11 cellular contexts compared by ENCODE assay signal in the genomic region with DNA sequence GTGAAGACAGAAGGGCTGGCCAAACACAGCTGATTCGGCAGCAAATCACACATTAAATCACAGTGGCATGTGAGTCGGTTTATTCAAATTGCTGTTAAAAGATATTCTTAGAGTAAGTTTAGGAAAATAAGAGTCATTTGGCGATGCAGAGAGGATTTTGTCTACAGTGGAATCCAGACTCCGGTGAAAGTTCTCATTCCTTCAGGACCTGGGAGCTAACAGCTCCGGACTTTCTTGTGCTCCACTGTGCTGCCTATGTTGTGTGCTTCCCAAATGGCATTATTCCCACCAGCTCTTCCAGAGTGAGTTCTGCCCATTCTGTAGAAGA. TPM values are rescaled to one million over a fixed set of nuclear protein-coding genes. Genes with fewer than 3 reads are reported as not detected.
DNase-seq lines count a peak whose midpoint lies in the region; ATAC-seq and TF ChIP-seq lines count a peak whose summit lies in the region.
"Had no signal": no experiment of that assay in that cellular context is flagged by ENCODE, and none has a peak within 500 bp of the region (broad histone marks: within the 10 kb centered on the region; RNA-seq: fewer than 3 reads in every experiment).

No MANE protein-coding gene starts in this region.

- TF ChIP-seq CTCF in retinal pigment epithelial cell (conservative IDR thresholded peaks at IDR 0.05; ENCODE audit: low read depth, low read length) (no peak), endothelial cell (IDR thresholded peaks at IDR 0.05; ENCODE audit: unreplicated experiment) (no peak)

- no peak overlapping the region for H3K4me3 Mint-ChIP-seq in activated CD4-positive, alpha-beta memory T cell treated with anti-CD3 and anti-CD28 coated beads, Interleukin-2, amount 10 ng/mL, durations not matched to agents 7 days and 5 days
- no peak overlapping the region for H3K4me3 Mint-ChIP-seq in endothelial cell (ENCODE audit: unreplicated experiment)

- H3K9me3 Mint-ChIP-seq in activated CD4-positive, alpha-beta memory T cell treated with anti-CD3 and anti-CD28 coated beads, Interleukin-2, amount 10 ng/mL, durations not matched to agents 7 days and 5 days: peaks cover 5% of the 10 kb centered on the region
- H3K9me3 Mint-ChIP-seq in endothelial cell (ENCODE audit: unreplicated experiment): no peaks in the 10 kb centered on the region

- H3K27me3 Mint-ChIP-seq in activated CD4-positive, alpha-beta memory T cell treated with anti-CD3 and anti-CD28 coated beads, Interleukin-2, amount 10 ng/mL, durations not matched to agents 7 days and 5 days: no peaks in the 10 kb centered on the region
- H3K27me3 Mint-ChIP-seq in endothelial cell (ENCODE audit: unreplicated experiment): peaks cover 9% of the 10 kb centered on the region

- POLR2A ChIA-PET in activated CD4-positive, alpha-beta memory T cell treated with anti-CD3 and anti-CD28 coated beads, Interleukin-2, amount 10 ng/mL, durations not matched to agents 7 days and 5 days (lab: Charles Lee): interaction anchor here (3.1 to 5.6 kb wide), 2 partner anchors 78 to 228 kb away, joined by 18 to 84 read pairs; partner anchors contain the start of genes FBXO30 and SHPRH

- H3K9me3 ChIP-seq in SK-N-MC (ENCODE audit: low read depth, low read length): no peaks in the 10 kb centered on the region

- H3K27ac Mint-ChIP-seq in activated CD4-positive, alpha-beta memory T cell treated with anti-CD3 and anti-CD28 coated beads, Interleukin-2, amount 10 ng/mL, durations not matched to agents 7 days and 5 days: no peak overlapping the region
- no peak overlapping the region for H3K27ac Mint-ChIP-seq in endothelial cell (ENCODE audit: unreplicated experiment)

- peak; percentile 5 for DNase-seq in GF-D8 (lab: John Stamatoyannopoulos, UW)
- no peak for DNase-seq in SK-N-MC (ENCODE audit: low read depth, low spot score)
- DNase-seq in fibroblast of peridontal ligament (ENCODE audit: extremely low read depth): peak; percentile 72
- DNase-seq in retinal pigment epithelial cell (ENCODE audit: low read depth): peak; percentile 88
- no peak for DNase-seq in activated CD4-positive, alpha-beta memory T cell treated with anti-CD3 and anti-CD28 coated beads, Interleukin-2, amount 10 ng/mL, durations not matched to agents 7 days and 5 days
- DNase-seq in NCI-H510A (lab: John Stamatoyannopoulos, UW): no peak
- DNase-seq in endothelial cell (ENCODE audit: low spot score): no peak
- DNase-seq: foreskin melanocyte, NCI-H1417 treated with DMSO at 0.1 percent for 48 hours had no signal

- H3K9ac ChIP-seq in SK-N-MC (ENCODE audit: insufficient read length): no peak overlapping the region

- CTCF ChIA-PET in activated CD4-positive, alpha-beta memory T cell treated with anti-CD3 and anti-CD28 coated beads, Interleukin-2, amount 10 ng/mL, durations not matched to agents 7 days and 5 days (lab: Charles Lee): interaction anchor here (1.3 to 2.1 kb wide), 2 partner anchors 78 to 151 kb away, joined by 3 to 7 read pairs; partner anchors contain the start of gene FBXO30

- no peaks in the 10 kb centered on the region for H3K36me3 ChIP-seq in SK-N-MC (ENCODE audit: insufficient read depth, low read length)

- H3K4me3 ChIP-seq in SK-N-MC (peak overlapping the region; percentile 94), retinal pigment epithelial cell (ENCODE audit: low read length) (no peak overlapping the region)

- peak overlapping the region; percentile 56 for H3K27ac ChIP-seq in SK-N-MC

- no peak for ATAC-seq in GM21447 (IDR thresholded peaks at IDR 0.05; ENCODE audit: unreplicated experiment)
- ATAC-seq: activated CD4-positive, CD25-positive, alpha-beta regulatory T cell treated with anti-CD3 and anti-CD28 coated beads, Interleukin-2, amount 50 U/mL, for 24 hours had no signal

- H3K4me1 Mint-ChIP-seq in activated CD4-positive, alpha-beta memory T cell treated with anti-CD3 and anti-CD28 coated beads, Interleukin-2, amount 10 ng/mL, durations not matched to agents 7 days and 5 days: peaks cover 14% of the 10 kb centered on the region
- H3K4me1 Mint-ChIP-seq in endothelial cell (ENCODE audit: unreplicated experiment): peaks cover 6% of the 10 kb centered on the region

- peaks cover 5% of the 10 kb centered on the region for H3K36me3 Mint-ChIP-seq in activated CD4-positive, alpha-beta memory T cell treated with anti-CD3 and anti-CD28 coated beads, Interleukin-2, amount 10 ng/mL, durations not matched to agents 7 days and 5 days (ENCODE audit: low read depth)
- H3K36me3 Mint-ChIP-seq in endothelial cell (ENCODE audit: low read depth, unreplicated experiment): peaks cover 4% of the 10 kb centered on the region

RNA-seq across cellular contexts. Expression of gene EPM2A, which starts 1.5 kb away (rescaled TPM):
- 1 to 10 TPM; 4.3 to 5.1 TPM for total RNA-seq in activated CD4-positive, alpha-beta memory T cell treated with anti-CD3 and anti-CD28 coated beads, Interleukin-2, amount 10 ng/mL, durations not matched to agents 7 days and 5 days
- 6.1 TPM for total RNA-seq in endothelial cell (ENCODE audit: unreplicated experiment)

Comparison
In these comparisons a context has a peak if more than half of its experiments do, and no peak if none do; other contexts are left out.
1. DNase-seq: peak in GF-D8 (single experiment), fibroblast of peridontal ligament (single experiment) and retinal pigment epithelial cell (single experiment); none in SK-N-MC (single experiment), activated CD4-positive, alpha-beta memory T cell treated with anti-CD3 and anti-CD28 coated beads, Interleukin-2, amount 10 ng/mL, durations not matched to agents 7 days and 5 days (single experiment), NCI-H510A (single experiment) and endothelial cell (single experiment).